Comparison of ENCODE assay signal across 8 cellular contexts in genomic region chr15:92693922-92694331, GRCh38. TPM values are rescaled to one million over a fixed set of nuclear protein-coding genes. Genes with fewer than 3 reads are reported as not detected.
A peak's percentile ranks its signal among the peaks of the same experiment; 100 is the strongest.
DNase-seq lines count a peak whose midpoint lies in the region; ATAC-seq, FAIRE-seq and TF ChIP-seq lines count a peak whose summit lies in the region.

No MANE protein-coding gene starts in this region.

- DNase-seq in HT1080 (ENCODE audit: low read depth) = peak; percentile 41
- DNase-seq in WERI-Rb-1 = peak; percentile 79
- DNase-seq in left lobe of liver (ENCODE audit: low spot score) = no peak
- no peak for DNase-seq in GM12892 (ENCODE audit: insufficient read length)
- DNase-seq in HCEC 1CT = no peak
- DNase-seq in GM19240 (ENCODE audit: insufficient read length, low spot score) = no peak

- H3K4me2 ChIP-seq in DOHH2 (ENCODE audit: low read length) = no peak overlapping the region

- no peaks in the 10 kb centered on the region for H3K9me2 ChIP-seq in DOHH2 (replicated peaks; ENCODE audit: control insufficient read depth, low read length)

- FAIRE-seq in GM12892 (lab: Jason Lieb, UNC) = no peak

- no peaks in the 10 kb centered on the region for H3K36me3 ChIP-seq in DOHH2 (ENCODE audit: control insufficient read depth, low read length)
- no peaks in the 10 kb centered on the region for H3K36me3 ChIP-seq in WERI-Rb-1

- ATAC-seq in left lobe of liver (peak; percentile 57), GM18907 (IDR thresholded peaks at IDR 0.05; ENCODE audit: unreplicated experiment) (no peak)

- no peaks in the 10 kb centered on the region for H4K20me1 ChIP-seq in DOHH2 (ENCODE audit: control insufficient read depth, insufficient read depth, low read depth, low read length)

- H3K27ac ChIP-seq in DOHH2 (ENCODE audit: low read depth, low read length) (no peak overlapping the region), WERI-Rb-1 (no peak overlapping the region)

- no peaks in the 10 kb centered on the region for H3F3A ChIP-seq in DOHH2 (ENCODE audit: control insufficient read depth, insufficient read depth)

- H3K27me3 ChIP-seq in DOHH2 (ENCODE audit: control insufficient read depth, low read length) (no peaks in the 10 kb centered on the region), WERI-Rb-1 (ENCODE audit: insufficient read depth, low read depth, severe bottlenecking) (no peaks in the 10 kb centered on the region)

- TF ChIP-seq CTCF in DOHH2 (IDR thresholded peaks at IDR 0.05; ENCODE audit: low read depth, low read length, poor library complexity, severe bottlenecking) (peak; percentile 17), WERI-Rb-1 (IDR thresholded peaks at IDR 0.05; ENCODE audit: low read depth, low read length) (peak; percentile 81)

- H3K4me3 ChIP-seq in DOHH2 (ENCODE audit: low read length) = no peak overlapping the region
- no peak overlapping the region for H3K4me3 ChIP-seq in WERI-Rb-1 (ENCODE audit: low read depth, low read length)

- no peaks in the 10 kb centered on the region for H3K79me2 ChIP-seq in DOHH2 (ENCODE audit: control insufficient read depth, low read length)

- H3K9me3 ChIP-seq in DOHH2 (ENCODE audit: control insufficient read depth, insufficient read depth, low read length) (no peaks in the 10 kb centered on the region), WERI-Rb-1 (ENCODE audit: severe bottlenecking) (peaks cover 7% of the 10 kb centered on the region)

- TF ChIP-seq POLR2A in GM12892 (IDR thresholded peaks at IDR 0.05; ENCODE audit: low read depth, low read length) = no peak

- no peaks in the 10 kb centered on the region for H3K4me1 ChIP-seq in DOHH2 (ENCODE audit: control insufficient read depth, low read length)

RNA-seq across cellular contexts. Expression of gene FAM174B, which starts 38.4 kb away (rescaled TPM):
- total RNA-seq in HT1080 (2014; rRNA removed; shearing (Covaris generic)) = 0.37 and 0.63 TPM in 2 replicates
- 0.55 and 0.94 TPM in 2 replicates for polyA plus RNA-seq in HT1080 (2015; cell fraction: cytosol; rRNA removed)
- 0.38 and 2.0 TPM in 2 replicates for polyA plus RNA-seq in HT1080 (2015; cell fraction: nucleus; rRNA removed)
- 4.3 TPM for total RNA-seq in left lobe of liver
- polyA plus RNA-seq in GM12892 (2012; ENCODE audit: missing spikeins) = 3.8 TPM

Comparison
In these comparisons a context has a peak if more than half of its experiments do, and no peak if none do; other contexts are left out.
1. DNase-seq: peak in HT1080 (single experiment) and WERI-Rb-1 (single experiment); none in left lobe of liver (single experiment), GM12892 (single experiment), HCEC 1CT (single experiment) and GM19240 (single experiment).